13 cellular contexts compared by ENCODE assay signal in the genomic region with DNA sequence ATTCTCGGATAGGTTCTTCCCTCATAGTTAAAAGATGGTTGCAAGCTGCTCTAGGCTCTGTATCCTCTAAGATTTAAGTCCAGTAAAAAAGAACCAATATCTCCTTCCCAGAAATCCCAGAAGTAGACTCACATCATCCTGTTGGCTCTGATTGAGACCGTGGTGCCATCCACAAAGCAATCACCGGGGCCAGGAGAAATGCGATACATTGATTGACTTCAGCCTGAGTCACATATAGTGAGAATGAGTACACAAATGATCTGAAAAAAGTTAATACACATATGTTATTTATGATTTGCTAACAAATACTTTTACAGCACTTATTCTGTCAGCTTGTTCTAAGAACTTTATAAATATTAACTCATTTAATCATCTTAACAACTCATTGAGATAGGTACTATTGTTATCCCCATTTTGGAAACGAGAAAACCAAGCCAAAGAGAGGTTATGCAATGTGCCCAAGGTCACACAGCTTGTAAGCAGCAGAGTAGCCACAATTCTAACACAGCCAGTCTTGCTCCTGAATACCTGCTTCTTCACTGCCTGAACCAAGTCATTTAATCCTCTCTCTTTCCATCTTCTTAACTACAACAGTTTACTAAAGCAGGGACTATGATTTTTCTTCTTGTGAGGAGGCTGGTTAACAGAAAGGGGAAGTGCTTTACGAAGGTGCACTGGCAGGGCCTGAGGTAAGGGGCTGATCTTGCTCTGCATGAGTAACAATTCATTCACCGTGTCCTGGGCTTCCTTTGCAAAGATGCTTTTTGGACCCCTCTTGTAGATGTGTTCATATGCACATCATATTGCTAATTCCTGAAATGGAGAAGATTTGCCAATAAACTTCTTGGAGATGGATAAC.
DNase-seq lines count a peak whose midpoint lies in the region; ATAC-seq and TF ChIP-seq lines count a peak whose summit lies in the region.
"Had no signal": no experiment of that assay in that cellular context is flagged by ENCODE, and none has a peak within 500 bp of the region (broad histone marks: within the 10 kb centered on the region; RNA-seq: fewer than 3 reads in every experiment).

No MANE protein-coding gene starts in this region.

- DNase-seq in fibroblast of peridontal ligament (ENCODE audit: extremely low read depth) = peak; percentile 47
- DNase-seq in HUDEP-2 (lab: John Stamatoyannopoulos, UW; ENCODE audit: unreplicated experiment in 76 of 76) = no peak
- DNase-seq in SW 1271 (lab: John Stamatoyannopoulos, UW) = no peak
- DNase-seq in NCI-H2081 treated with DMSO at 0.1 percent for 48 hours (lab: John Stamatoyannopoulos, UW) = no peak
- DNase-seq: cortex of kidney; naive thymus-derived CD8-positive, alpha-beta T cell; stimulated activated CD4-positive, alpha-beta T cell treated with anti-CD3 and anti-CD28 coated beads, Interleukin-2, amount 100 ng/mL, for 24 hours; T1000; upper lobe of left lung had no signal

- ATAC-seq in GM18505 (IDR thresholded peaks at IDR 0.05; ENCODE audit: unreplicated experiment) (peak; percentile 87), GM21786 (IDR thresholded peaks at IDR 0.05; ENCODE audit: unreplicated experiment) (peak; percentile 60), HG03565 (IDR thresholded peaks at IDR 0.05; ENCODE audit: unreplicated experiment) (peak; percentile 62), HG03139 (IDR thresholded peaks at IDR 0.05; ENCODE audit: unreplicated experiment) (no peak)
- ATAC-seq: naive thymus-derived CD8-positive, alpha-beta T cell had no signal

- no peak for TF ChIP-seq POLR2A in GM18505 (IDR thresholded peaks at IDR 0.05; ENCODE audit: borderline replicate concordance, extremely low read depth, insufficient read depth, insufficient read length)
